In genomic region chr12:104460973-104461693, GRCh38 we compare ENCODE assay signal across 11 cellular contexts. TPM values are rescaled to one million over a fixed set of nuclear protein-coding genes. Genes with fewer than 3 reads are reported as not detected.
DNase-seq lines count a peak whose midpoint lies in the region; ATAC-seq lines count a peak whose summit lies in the region.
"Had no signal": no experiment of that assay in that cellular context is flagged by ENCODE, and none has a peak within 500 bp of the region (broad histone marks: within the 10 kb centered on the region; RNA-seq: fewer than 3 reads in every experiment).

No MANE protein-coding gene starts in this region.

- H3K4me1 ChIP-seq in right cardiac atrium (ENCODE audit: control insufficient read depth, insufficient read depth, low read length): peaks cover 9% of the 10 kb centered on the region

- peaks cover 49% of the 10 kb centered on the region for H3K4me1 Mint-ChIP-seq in T-helper 17 cell

- no peak for ATAC-seq in right cardiac atrium
- no peak for ATAC-seq in left ventricle myocardium superior
- no peak for ATAC-seq in T-helper 17 cell
- no peak for ATAC-seq in GM21423 (IDR thresholded peaks at IDR 0.05; ENCODE audit: unreplicated experiment)
- ATAC-seq in HG03175 (IDR thresholded peaks at IDR 0.05; ENCODE audit: unreplicated experiment): no peak

- WGBS in right cardiac atrium: 57% methylated on average over 5 of the region's 5 CpGs

- peaks cover 6% of the 10 kb centered on the region for H3K36me3 Mint-ChIP-seq in T-helper 17 cell (ENCODE audit: low read depth)

- H3K9me3 ChIP-seq in right cardiac atrium (ENCODE audit: control insufficient read depth, low read length) (no peaks in the 10 kb centered on the region), T-helper 17 cell (ENCODE audit: control insufficient read depth, low read length, poor library complexity, severe bottlenecking) (no peaks in the 10 kb centered on the region)
- H3K9me3 ChIP-seq: BE2C had no signal

- DNase-seq in right cardiac atrium: no peak
- no peak for DNase-seq in left ventricle myocardium superior
- DNase-seq in T-helper 17 cell: no peak
- peak; percentile 59 for DNase-seq in islet precursor cell
- DNase-seq in NCI-H226: no peak
- DNase-seq in NCI-H146 treated with DMSO at 0.1 percent for 48 hours (lab: John Stamatoyannopoulos, UW; ENCODE audit: unreplicated experiment): no peak
- DNase-seq: BE2C, NCI-H1417 treated with DMSO at 0.1 percent for 48 hours, OCI-M1 had no signal

- peak overlapping the region; percentile 99 for H3K27ac Mint-ChIP-seq in T-helper 17 cell

- no peaks in the 10 kb centered on the region for H3K27me3 ChIP-seq in right cardiac atrium (ENCODE audit: control insufficient read depth, insufficient read depth)
- H3K27me3 ChIP-seq: BE2C had no signal

- H3K27ac ChIP-seq in right cardiac atrium (ENCODE audit: low read length): peak overlapping the region; percentile 25

- intact Hi-C loops in right cardiac atrium (cut with DNase I): no loop called here
- intact Hi-C loops in left ventricle myocardium superior (cut with micrococcal nuclease): no loop called here

- no peaks in the 10 kb centered on the region for H3K27me3 Mint-ChIP-seq in T-helper 17 cell

- H3K4me3 ChIP-seq in right cardiac atrium (ENCODE audit: low read length): no peak overlapping the region

- peak overlapping the region; percentile 97 for H3K4me3 Mint-ChIP-seq in T-helper 17 cell

RNA-seq across cellular contexts. Expression of gene CHST11, which starts 4.4 kb away (rescaled TPM):
- total RNA-seq in right cardiac atrium (10 to 100 TPM in 2 of 4 donors, 1 to 10 TPM in 2; 7.2 to 11.8 (median 10.5) TPM), left ventricle myocardium superior (3.4 TPM), T-helper 17 cell (10 to 100 TPM; 76.6 to 78.3 TPM)
- 3.1 TPM for polyA plus RNA-seq in right cardiac atrium

Comparison
In these comparisons a context has a peak if more than half of its experiments do, and no peak if none do; other contexts are left out.
1. RNA of gene CHST11, which starts 4.4 kb away (total RNA-seq): 76.6 to 78.3 TPM in T-helper 17 cell; 7.2 to 11.8 TPM in right cardiac atrium and 3.4 TPM in left ventricle myocardium superior (single experiment); every median in the first group is over 4 times any median in the second.